ENCODE assay signal across 12 cellular contexts in the genomic region with DNA sequence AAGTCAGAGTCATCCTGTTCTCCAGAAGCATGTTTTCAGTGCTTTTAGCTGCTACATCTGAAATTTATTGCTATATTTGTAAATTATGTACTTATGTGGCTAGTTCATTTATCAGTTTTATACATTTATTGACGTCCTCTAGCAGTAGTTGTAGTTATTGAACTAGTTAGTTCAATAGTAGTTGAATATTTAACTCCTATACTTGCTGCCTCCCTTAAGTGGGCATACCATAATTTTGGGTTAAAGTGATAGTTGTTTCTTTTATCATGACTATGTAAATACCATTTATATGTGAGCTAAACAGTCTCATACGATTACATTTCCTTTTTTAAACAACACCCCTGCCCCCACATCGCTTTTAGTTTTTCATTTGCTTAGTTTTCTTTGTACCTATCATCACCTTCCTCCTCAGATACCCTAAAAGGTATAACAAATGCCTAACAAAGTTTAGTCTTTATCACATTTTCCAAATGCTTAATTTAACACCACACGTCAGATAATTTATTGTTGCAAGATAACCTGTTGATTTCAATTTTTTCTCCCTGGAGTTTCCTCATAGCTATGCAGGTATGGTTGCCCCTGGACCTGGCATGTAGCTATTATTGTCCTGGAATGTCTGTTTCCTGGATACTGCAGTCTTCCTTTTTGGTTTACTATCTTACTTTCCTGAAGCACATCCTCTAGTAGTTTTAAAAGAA. TPM values are rescaled to one million over a fixed set of nuclear protein-coding genes. Genes with fewer than 3 reads are reported as not detected.
DNase-seq lines count a peak whose midpoint lies in the region; ATAC-seq, FAIRE-seq and TF ChIP-seq lines count a peak whose summit lies in the region.
"Had no signal": no experiment of that assay in that cellular context is flagged by ENCODE, and none has a peak within 500 bp of the region (broad histone marks: within the 10 kb centered on the region; RNA-seq: fewer than 3 reads in every experiment).

No MANE protein-coding gene starts in this region.

- no peak for DNase-seq in CD4-positive, CD25-positive, alpha-beta regulatory T cell
- no peak for DNase-seq in naive B cell
- no peak for DNase-seq in HTR-8/SVneo (ENCODE audit: insufficient read length, low spot score)
- no peak for DNase-seq in NK-92 treated with Interleukin-12 subunit alpha and Interleukin-12 subunit beta, amount 100 ng/mL, for 24 hours (lab: John Stamatoyannopoulos, UW)
- DNase-seq: activated CD4-positive, alpha-beta T cell treated with anti-CD3 and anti-CD28 coated beads, Interleukin-2, amount 50 U/mL, for 48 hours; amygdala; SW 1271 had no signal

- peak overlapping the region; percentile 75 for H3K4me3 ChIP-seq in CD4-positive, CD25-positive, alpha-beta regulatory T cell (ENCODE audit: low read depth, low read length)
- no peak overlapping the region for H3K4me3 ChIP-seq in HEK293 (ENCODE audit: low read depth, low read length)
- H3K4me3 ChIP-seq: right atrium auricular region had no signal

- no peaks in the 10 kb centered on the region for H3K27me3 ChIP-seq in CD4-positive, CD25-positive, alpha-beta regulatory T cell (ENCODE audit: control insufficient read depth, insufficient read depth, low read length)
- H3K27me3 ChIP-seq: right atrium auricular region had no signal

- no peak for TF ChIP-seq CTCF in HEK293 (tag by site-specific recombination; IDR thresholded peaks at IDR 0.05)

- no peak for FAIRE-seq in HTR-8/SVneo (lab: Jason Lieb, UNC)

- H3K36me3 Mint-ChIP-seq in CD4-positive, CD25-positive, alpha-beta regulatory T cell, result peaks cover 19% of the 10 kb centered on the region
- H3K36me3 Mint-ChIP-seq in activated naive CD8-positive, alpha-beta T cell, result peaks cover 11% of the 10 kb centered on the region
- peaks cover 13 to 14% of the 10 kb centered on the region in 2 donors for H3K36me3 Mint-ChIP-seq in naive B cell

- no peaks in the 10 kb centered on the region for H3K27me3 Mint-ChIP-seq in CD4-positive, CD25-positive, alpha-beta regulatory T cell
- H3K27me3 Mint-ChIP-seq in activated naive CD8-positive, alpha-beta T cell, result no peaks in the 10 kb centered on the region
- H3K27me3 Mint-ChIP-seq in naive B cell, result no peaks in the 10 kb centered on the region

- H3K4me1 Mint-ChIP-seq in CD4-positive, CD25-positive, alpha-beta regulatory T cell, result peaks cover 38 to 86% (median 49%) of the 10 kb centered on the region in 4 donors
- peaks cover 83% of the 10 kb centered on the region for H3K4me1 Mint-ChIP-seq in activated naive CD8-positive, alpha-beta T cell (ENCODE audit: low read depth)
- peaks cover 0 to 88% (median 67%) of the 10 kb centered on the region in 3 donors for H3K4me1 Mint-ChIP-seq in naive B cell

- H3K4me3 Mint-ChIP-seq in CD4-positive, CD25-positive, alpha-beta regulatory T cell, result peak overlapping the region; percentile 68 to 89 (median 82)
- peak overlapping the region; percentile 54 for H3K4me3 Mint-ChIP-seq in activated naive CD8-positive, alpha-beta T cell
- H3K4me3 Mint-ChIP-seq in naive B cell, result peak overlapping the region; percentile 36 to 80 (median 68)

- peak overlapping the region; percentile 82 to 98 (median 90) for H3K27ac Mint-ChIP-seq in CD4-positive, CD25-positive, alpha-beta regulatory T cell
- H3K27ac Mint-ChIP-seq in activated naive CD8-positive, alpha-beta T cell, result peak overlapping the region; percentile 79
- H3K27ac Mint-ChIP-seq in naive B cell, result peak overlapping the region; percentile 4 to 100 (median 86)

- peaks cover 0 to 2% (median 0%) of the 10 kb centered on the region in 7 donors for H3K9me3 Mint-ChIP-seq in CD4-positive, CD25-positive, alpha-beta regulatory T cell
- no peaks in the 10 kb centered on the region for H3K9me3 Mint-ChIP-seq in activated naive CD8-positive, alpha-beta T cell (ENCODE audit: low read depth)
- H3K9me3 Mint-ChIP-seq in naive B cell, result peaks cover 0 to 6% (median 0%) of the 10 kb centered on the region in 7 donors

- POLR2A ChIA-PET in HEK293 (lab: Yijun Ruan, JAX), result no interaction called here

- ATAC-seq in CD4-positive, CD25-positive, alpha-beta regulatory T cell (ENCODE audit: low read depth in 2 of 2), result no peak
- ATAC-seq in naive B cell (ENCODE audit: low read depth in 2 of 2) (no peak), GM19467 (IDR thresholded peaks at IDR 0.05; ENCODE audit: unreplicated experiment) (no peak), GM18517 (IDR thresholded peaks at IDR 0.05; ENCODE audit: unreplicated experiment) (no peak)

- H3K9me3 ChIP-seq in CD4-positive, CD25-positive, alpha-beta regulatory T cell (ENCODE audit: control insufficient read depth in 2 of 2, low read length in 2 of 2), result no peaks in the 10 kb centered on the region
- H3K9me3 ChIP-seq in HEK293 (ENCODE audit: control insufficient read depth, insufficient read depth, low read depth, low read length), result no peaks in the 10 kb centered on the region
- H3K9me3 ChIP-seq: right atrium auricular region had no signal

- CTCF ChIA-PET in HEK293 (lab: Yijun Ruan, JAX), result no interaction called here

- peaks cover 3% of the 10 kb centered on the region for H3K36me3 ChIP-seq in CD4-positive, CD25-positive, alpha-beta regulatory T cell (ENCODE audit: control insufficient read depth, insufficient read depth, low read length)
- peaks cover 4 to 9% of the 10 kb centered on the region in 2 experiments; a peak in 2 of 3 replicates for H3K36me3 ChIP-seq in HEK293 (ENCODE audit: control insufficient read depth in 2 of 2, insufficient read depth in 1 of 2, low read length in 2 of 2)
- H3K36me3 ChIP-seq: right atrium auricular region had no signal

- H3K4me1 ChIP-seq in CD4-positive, CD25-positive, alpha-beta regulatory T cell (ENCODE audit: control insufficient read depth, insufficient read depth, low read length, poor library complexity, severe bottlenecking), result peaks cover 88% of the 10 kb centered on the region
- H3K4me1 ChIP-seq in HEK293 (ENCODE audit: control insufficient read depth, insufficient read depth, low read length), result peaks cover 18% of the 10 kb centered on the region

- H3K27ac ChIP-seq in CD4-positive, CD25-positive, alpha-beta regulatory T cell (ENCODE audit: insufficient read depth, low read length, poor library complexity, severe bottlenecking), result peak overlapping the region; percentile 80
- H3K27ac ChIP-seq in HEK293 (ENCODE audit: extremely low read depth, low read depth, low read length), result no peak overlapping the region

TF ChIP-seq in HEK293, 187 proteins besides CTCF, POLR2A, EP300 and RAD21 (continues in another document):
- TF ChIP-seq ZNF664 (tag by site-specific recombination; IDR thresholded peaks at IDR 0.05) (peak; percentile 74), KLF1 (tag by site-specific recombination; IDR thresholded peaks at IDR 0.05) (no peak), ZNF660 (tag by site-specific recombination; IDR thresholded peaks at IDR 0.05) (no peak), ZNF473 (tag by site-specific recombination; IDR thresholded peaks at IDR 0.05) (no peak), SCRT1 (tag by site-specific recombination; IDR thresholded peaks at IDR 0.05; ENCODE audit: borderline replicate concordance) (peak; percentile 34; the same call in 1 of the 2 replicates)
- TF ChIP-seq, protein P1, sequence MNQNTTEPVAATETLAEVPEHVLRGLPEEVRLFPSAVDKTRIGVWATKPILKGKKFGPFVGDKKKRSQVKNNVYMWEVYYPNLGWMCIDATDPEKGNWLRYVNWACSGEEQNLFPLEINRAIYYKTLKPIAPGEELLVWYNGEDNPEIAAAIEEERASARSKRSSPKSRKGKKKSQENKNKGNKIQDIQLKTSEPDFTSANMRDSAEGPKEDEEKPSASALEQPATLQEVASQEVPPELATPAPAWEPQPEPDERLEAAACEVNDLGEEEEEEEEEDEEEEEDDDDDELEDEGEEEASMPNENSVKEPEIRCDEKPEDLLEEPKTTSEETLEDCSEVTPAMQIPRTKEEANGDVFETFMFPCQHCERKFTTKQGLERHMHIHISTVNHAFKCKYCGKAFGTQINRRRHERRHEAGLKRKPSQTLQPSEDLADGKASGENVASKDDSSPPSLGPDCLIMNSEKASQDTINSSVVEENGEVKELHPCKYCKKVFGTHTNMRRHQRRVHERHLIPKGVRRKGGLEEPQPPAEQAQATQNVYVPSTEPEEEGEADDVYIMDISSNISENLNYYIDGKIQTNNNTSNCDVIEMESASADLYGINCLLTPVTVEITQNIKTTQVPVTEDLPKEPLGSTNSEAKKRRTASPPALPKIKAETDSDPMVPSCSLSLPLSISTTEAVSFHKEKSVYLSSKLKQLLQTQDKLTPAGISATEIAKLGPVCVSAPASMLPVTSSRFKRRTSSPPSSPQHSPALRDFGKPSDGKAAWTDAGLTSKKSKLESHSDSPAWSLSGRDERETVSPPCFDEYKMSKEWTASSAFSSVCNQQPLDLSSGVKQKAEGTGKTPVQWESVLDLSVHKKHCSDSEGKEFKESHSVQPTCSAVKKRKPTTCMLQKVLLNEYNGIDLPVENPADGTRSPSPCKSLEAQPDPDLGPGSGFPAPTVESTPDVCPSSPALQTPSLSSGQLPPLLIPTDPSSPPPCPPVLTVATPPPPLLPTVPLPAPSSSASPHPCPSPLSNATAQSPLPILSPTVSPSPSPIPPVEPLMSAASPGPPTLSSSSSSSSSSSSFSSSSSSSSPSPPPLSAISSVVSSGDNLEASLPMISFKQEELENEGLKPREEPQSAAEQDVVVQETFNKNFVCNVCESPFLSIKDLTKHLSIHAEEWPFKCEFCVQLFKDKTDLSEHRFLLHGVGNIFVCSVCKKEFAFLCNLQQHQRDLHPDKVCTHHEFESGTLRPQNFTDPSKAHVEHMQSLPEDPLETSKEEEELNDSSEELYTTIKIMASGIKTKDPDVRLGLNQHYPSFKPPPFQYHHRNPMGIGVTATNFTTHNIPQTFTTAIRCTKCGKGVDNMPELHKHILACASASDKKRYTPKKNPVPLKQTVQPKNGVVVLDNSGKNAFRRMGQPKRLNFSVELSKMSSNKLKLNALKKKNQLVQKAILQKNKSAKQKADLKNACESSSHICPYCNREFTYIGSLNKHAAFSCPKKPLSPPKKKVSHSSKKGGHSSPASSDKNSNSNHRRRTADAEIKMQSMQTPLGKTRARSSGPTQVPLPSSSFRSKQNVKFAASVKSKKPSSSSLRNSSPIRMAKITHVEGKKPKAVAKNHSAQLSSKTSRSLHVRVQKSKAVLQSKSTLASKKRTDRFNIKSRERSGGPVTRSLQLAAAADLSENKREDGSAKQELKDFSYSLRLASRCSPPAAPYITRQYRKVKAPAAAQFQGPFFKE (tag by site-specific recombination; IDR thresholded peaks at IDR 0.05; ENCODE audit: borderline replicate concordance), result no peak

RNA-seq across cellular contexts. Expression of gene MAP4K4, which starts 8.8 kb away (rescaled TPM):
- 179 TPM for total RNA-seq in CD4-positive, CD25-positive, alpha-beta regulatory T cell
- polyA plus RNA-seq in CD4-positive, CD25-positive, alpha-beta regulatory T cell, result 10 to 100 TPM in 2 of 4 donors, 1 to 10 TPM in 2; 6.7 to 22.3 (median 11.4) TPM
- 10 to 100 TPM; 11.8 to 36.0 (median 20.3) TPM for polyA plus RNA-seq in naive B cell (ENCODE audit: low read depth in 6 of 6)
